ENCODE assay signal across 26 cellular contexts in the genomic region with DNA sequence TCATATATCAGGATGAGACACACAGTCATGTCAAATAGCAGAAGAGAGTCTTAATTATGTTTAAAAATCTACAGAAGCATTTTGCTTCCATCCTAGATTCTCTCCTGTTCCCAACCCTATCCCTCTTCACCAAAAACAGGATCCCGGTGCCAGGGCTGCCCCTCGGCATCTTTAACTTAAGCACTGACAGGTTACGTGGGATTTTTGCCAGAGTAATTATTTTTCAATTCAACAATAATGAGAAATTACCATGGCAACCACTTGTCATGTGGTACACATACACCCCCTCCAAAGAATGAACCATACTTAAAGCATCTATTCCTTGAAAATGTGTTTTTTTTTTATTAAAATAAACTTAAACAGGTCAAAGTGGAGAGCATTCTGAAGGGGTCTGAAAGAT.
"Had no signal": no experiment of that assay in that cellular context is flagged by ENCODE, and none has a peak within 500 bp of the region (broad histone marks: within the 10 kb centered on the region; RNA-seq: fewer than 3 reads in every experiment).

No MANE protein-coding gene starts in this region.

- H3K36me3 ChIP-seq: stomach, suprapubic skin, thoracic aorta, thyroid gland, tibial artery, tibial nerve, transverse colon, upper lobe of left lung, upper lobe of right lung, uterus, vagina had no signal

- DNase-seq: stimulated activated CD4-positive, alpha-beta T cell treated with anti-CD3 and anti-CD28 coated beads, Interleukin-2, amount 100 ng/mL, for 48 hours; stimulated activated CD4-positive, alpha-beta T cell treated with anti-CD3 and anti-CD28 coated beads, Interleukin-4, amount 100 ng/mL, for 1 hour; stimulated activated CD4-positive, alpha-beta T cell treated with anti-CD3 and anti-CD28 coated beads, Interleukin-4, amount 100 ng/mL, for 24 hours; stimulated activated CD4-positive, alpha-beta T cell treated with anti-CD3 and anti-CD28 coated beads, Interleukin-4, amount 100 ng/mL, for 4 hours; stimulated activated CD8-positive, alpha-beta memory T cell treated with anti-CD3 and anti-CD28 coated beads, Interleukin-4, amount 100 ng/mL, for 48 hours; stimulated activated naive B cell treated with anti-CD40 and anti-IgM and Interleukin-4, amounts not matched to agents 10 μg/mL and 1 μg/mL and 100 μg/mL, for 72 hours; stimulated activated naive CD4-positive, alpha-beta T cell; stimulated activated naive CD4-positive, alpha-beta T cell treated with Interleukin-2 at 50 U/mL for 16 hours; stimulated activated naive CD8-positive, alpha-beta T cell treated with anti-CD3 and anti-CD28 coated beads, Interleukin-15, amount 100 ng/mL, for 72 hours; stimulated activated naive CD8-positive, alpha-beta T cell treated with anti-CD3 and anti-CD28 coated beads, Interleukin-15, Interleukin-2, amounts not matched to agents 100 U/mL and 50 U/mL, for 24 hours; stomach; substantia nigra; testis; thyroid gland; tibial artery; transverse colon; trophoblast cell; upper lobe of left lung; upper lobe of right lung; uterus had no signal

- H3K9me3 ChIP-seq: stomach, suprapubic skin, testis, thoracic aorta, thyroid gland, tibial artery, tibial nerve, transverse colon, upper lobe of left lung, upper lobe of right lung, uterus, vagina had no signal

- H3K27ac ChIP-seq: stomach, suprapubic skin, testis, thoracic aorta, thyroid gland, tibial artery, tibial nerve, transverse colon, upper lobe of left lung, upper lobe of right lung, uterus, vagina had no signal

- H3K27me3 ChIP-seq: stomach, suprapubic skin, testis, thyroid gland, tibial artery, tibial nerve, transverse colon, upper lobe of left lung, upper lobe of right lung, uterus, vagina had no signal

- ATAC-seq: stimulated activated effector memory CD8-positive, alpha-beta T cell treated with anti-CD3 and anti-CD28 coated beads, Interleukin-12 subunit alpha, Interleukin-12 subunit beta, amount 100 ng/mL, for 72 hours; stimulated activated memory B cell treated with anti-CD40 and anti-IgM and Interleukin-4, amounts not matched to agents 10 μg/mL and 1 μg/mL and 100 μg/mL, for 72 hours; stimulated activated naive B cell treated with anti-CD40 and anti-IgM and Interleukin-4, amounts not matched to agents 10 μg/mL and 1 μg/mL and 100 μg/mL, for 72 hours; stimulated activated naive CD8-positive, alpha-beta T cell treated with anti-CD3 and anti-CD28 coated beads, Interleukin-15, amount 100 ng/mL, for 72 hours; stimulated activated naive CD8-positive, alpha-beta T cell treated with anti-CD3 and anti-CD28 coated beads, Interleukin-15, Interleukin-2, amounts not matched to agents 100 U/mL and 50 U/mL, for 24 hours; upper lobe of right lung had no signal

- H3K4me3 ChIP-seq: stomach, suprapubic skin, testis, thoracic aorta, thyroid gland, tibial artery, tibial nerve, transverse colon, upper lobe of left lung, upper lobe of right lung, uterus, vagina had no signal
